9 cellular contexts compared by ENCODE assay signal in genomic region chr10:94076325-94076841, GRCh38.
A peak's percentile ranks its signal among the peaks of the same experiment; 100 is the strongest.
DNase-seq lines count a peak whose midpoint lies in the region; ATAC-seq and TF ChIP-seq lines count a peak whose summit lies in the region.
"Had no signal": no experiment of that assay in that cellular context is flagged by ENCODE, and none has a peak within 500 bp of the region (broad histone marks: within the 10 kb centered on the region; RNA-seq: fewer than 3 reads in every experiment).

No MANE protein-coding gene starts in this region.

- H3K9me2 ChIP-seq in SK-N-SH, result no peaks in the 10 kb centered on the region

- no peak overlapping the region for H3K9ac ChIP-seq in SK-N-SH

- POLR2A ChIA-PET in SK-N-SH (lab: Yijun Ruan, JAX), result no interaction called here

- CTCF ChIA-PET in SK-N-SH (lab: Yijun Ruan, JAX), result interaction anchor here (0.6 to 2.2 kb wide), 19 partner anchors 10 to 369 kb away, joined by 3 to 25 read pairs (median 3); no protein-coding TSS in a partner anchor

- TF ChIP-seq RAD21 in SK-N-SH (IDR thresholded peaks at IDR 0.05; ENCODE audit: low read length), result peak; percentile 74

- peaks cover 0 to 6% of the 10 kb centered on the region in 2 experiments; a peak in 2 of 4 replicates for H3K4me1 ChIP-seq in SK-N-SH (ENCODE audit: control insufficient read depth in 1 of 2, insufficient read depth in 2 of 2, low read depth in 1 of 2, low read length in 1 of 2)
- peaks cover 0 to 30% (median 13%) of the 10 kb centered on the region in 3 donors for H3K4me1 ChIP-seq in gastroesophageal sphincter
- peaks cover 13% of the 10 kb centered on the region for H3K4me1 ChIP-seq in psoas muscle

- DNase-seq in DMS114 treated with DMSO at 0.1 percent for 48 hours (lab: John Stamatoyannopoulos, UW; ENCODE audit: unreplicated experiment) (peak; percentile 26), SK-N-SH (peak; percentile 19), psoas muscle (no peak)
- DNase-seq in activated CD4-positive, CD25-positive, alpha-beta regulatory T cell treated with anti-CD3 and anti-CD28 coated beads, Interleukin-2, amount 50 U/mL, for 72 hours, result no peak
- no peak for DNase-seq in stimulated activated naive CD8-positive, alpha-beta T cell treated with anti-CD3 and anti-CD28 coated beads, Interleukin-15, Interleukin-2, amounts not matched to agents 100 U/mL and 50 U/mL, for 24 hours
- DNase-seq: naive B cell had no signal

- H3F3A ChIP-seq in SK-N-SH (replicated peaks; ENCODE audit: insufficient read depth), result no peaks in the 10 kb centered on the region

- H3K4me3 ChIP-seq in SK-N-SH (ENCODE audit: low read depth in 2 of 2, low read length in 1 of 2), result no peak overlapping the region
- no peak overlapping the region for H3K4me3 ChIP-seq in gastroesophageal sphincter
- no peak overlapping the region for H3K4me3 ChIP-seq in psoas muscle

- no peaks in the 10 kb centered on the region for H4K20me1 ChIP-seq in SK-N-SH (ENCODE audit: insufficient read depth)

- TF ChIP-seq CTCF in SK-N-SH (IDR thresholded peaks at IDR 0.05), result peak; percentile 68
- peak; percentile 67 to 87 (median 82) for TF ChIP-seq CTCF in gastroesophageal sphincter (IDR thresholded peaks at IDR 0.05)
- peak; percentile 54 for TF ChIP-seq CTCF in psoas muscle (IDR thresholded peaks at IDR 0.05)

- H3K36me3 ChIP-seq in SK-N-SH (replicated peaks in 1 of 2; ENCODE audit: control insufficient read depth in 1 of 2, insufficient read depth in 2 of 2, low read length in 1 of 2) (no peaks in the 10 kb centered on the region), gastroesophageal sphincter (no peaks in the 10 kb centered on the region), psoas muscle (ENCODE audit: insufficient read depth in 1 of 2, low read depth in 1 of 2) (no peaks in the 10 kb centered on the region)

- peak overlapping the region; percentile 17 to 18; a peak in 1 of 4 replicates for H3K27ac ChIP-seq in SK-N-SH (ENCODE audit: low read depth in 2 of 2, low read length in 1 of 2)
- H3K27ac ChIP-seq in gastroesophageal sphincter, result peak overlapping the region in 3 of 4 donors; percentile 44 to 64 (median 45)
- no peak overlapping the region for H3K27ac ChIP-seq in psoas muscle

- H3K79me2 ChIP-seq in SK-N-SH (ENCODE audit: insufficient read depth), result no peaks in the 10 kb centered on the region

- intact Hi-C loops in psoas muscle (cut with DNase I), result loop anchor here (5.0 to 10.0 kb wide), 3 partner anchors 138 to 246 kb away; no protein-coding TSS in a partner anchor

- WGBS in SK-N-SH (ENCODE audit: low lambda C conversion rate), result 62% methylated on average over 2 of the region's 2 CpGs
- WGBS in gastroesophageal sphincter (ENCODE audit: low coverage in 1 of 2), 2 donors, result 12 to 20% methylated on average over 1 to 2 of the region's 2 CpGs
- 24 to 29% (median 29%) methylated on average over 2 of the region's 2 CpGs for WGBS in psoas muscle, 3 donors

- H3K9me3 ChIP-seq in SK-N-SH (0 out of 2 replicates have a peak, but pooled peaks cover 6% of the 10 kb centered on the region), gastroesophageal sphincter (peaks cover 0 to 8% (median 0%) of the 10 kb centered on the region in 3 donors), psoas muscle (peaks cover 3% of the 10 kb centered on the region)

- H2AFZ ChIP-seq in SK-N-SH (ENCODE audit: low read depth), result no peak overlapping the region

- no peak overlapping the region; the same call in 1 of the 2 replicates for H3K4me2 ChIP-seq in SK-N-SH

- ATAC-seq in gastroesophageal sphincter (peak; percentile 77), psoas muscle (peak; percentile 56 to 86 (median 60)), HG02623 (IDR thresholded peaks at IDR 0.05; ENCODE audit: unreplicated experiment) (no peak), GM18505 (IDR thresholded peaks at IDR 0.05; ENCODE audit: unreplicated experiment) (no peak)
- no peak for ATAC-seq in stimulated activated naive CD8-positive, alpha-beta T cell treated with anti-CD3 and anti-CD28 coated beads, Interleukin-15, Interleukin-2, amounts not matched to agents 100 U/mL and 50 U/mL, for 24 hours

- TF ChIP-seq POLR2A in gastroesophageal sphincter (IDR thresholded peaks at IDR 0.05) (no peak), GM18505 (IDR thresholded peaks at IDR 0.05; ENCODE audit: borderline replicate concordance, extremely low read depth, insufficient read depth, insufficient read length) (no peak)

- H3K27me3 ChIP-seq in SK-N-SH (ENCODE audit: insufficient read depth), result no peaks in the 10 kb centered on the region
- no peaks in the 10 kb centered on the region for H3K27me3 ChIP-seq in gastroesophageal sphincter
- H3K27me3 ChIP-seq in psoas muscle (ENCODE audit: insufficient read depth in 3 of 3, low read length in 2 of 3), result no peaks in the 10 kb centered on the region

- TF ChIP-seq EP300 in SK-N-SH (IDR thresholded peaks at IDR 0.05; ENCODE audit: borderline replicate concordance in 1 of 2, low read depth in 1 of 2, low read length in 1 of 2), result no peak
- no peak for TF ChIP-seq EP300 in gastroesophageal sphincter (IDR thresholded peaks at IDR 0.05)

TF ChIP-seq in SK-N-SH, 30 proteins besides CTCF, POLR2A, EP300 and RAD21:
- TF ChIP-seq SMC3 (IDR thresholded peaks at IDR 0.05; ENCODE audit: low read depth, low read length) (peak; percentile 58), GATA2 (CRISPR knock-in tag; IDR thresholded peaks at IDR 0.05) (no peak)

Comparison
In these comparisons a context has a peak if more than half of its experiments do, and no peak if none do; other contexts are left out.
1. DNase-seq: peak in DMS114 treated with DMSO at 0.1 percent for 48 hours (single experiment) and SK-N-SH (single experiment); none in psoas muscle (0 of 2), activated CD4-positive, CD25-positive, alpha-beta regulatory T cell treated with anti-CD3 and anti-CD28 coated beads, Interleukin-2, amount 50 U/mL, for 72 hours (single experiment) and stimulated activated naive CD8-positive, alpha-beta T cell treated with anti-CD3 and anti-CD28 coated beads, Interleukin-15, Interleukin-2, amounts not matched to agents 100 U/mL and 50 U/mL, for 24 hours (single experiment).
2. ATAC-seq: peak in gastroesophageal sphincter (single experiment) and psoas muscle (4 of 4); none in HG02623 (single experiment), stimulated activated naive CD8-positive, alpha-beta T cell treated with anti-CD3 and anti-CD28 coated beads, Interleukin-15, Interleukin-2, amounts not matched to agents 100 U/mL and 50 U/mL, for 24 hours (single experiment) and GM18505 (single experiment).
3. Peak in every context shown above with its lines, with median percentiles within 50 percentile points of each other: CTCF ChIP-seq.